30 cellular contexts compared by ENCODE assay signal in the genomic region with DNA sequence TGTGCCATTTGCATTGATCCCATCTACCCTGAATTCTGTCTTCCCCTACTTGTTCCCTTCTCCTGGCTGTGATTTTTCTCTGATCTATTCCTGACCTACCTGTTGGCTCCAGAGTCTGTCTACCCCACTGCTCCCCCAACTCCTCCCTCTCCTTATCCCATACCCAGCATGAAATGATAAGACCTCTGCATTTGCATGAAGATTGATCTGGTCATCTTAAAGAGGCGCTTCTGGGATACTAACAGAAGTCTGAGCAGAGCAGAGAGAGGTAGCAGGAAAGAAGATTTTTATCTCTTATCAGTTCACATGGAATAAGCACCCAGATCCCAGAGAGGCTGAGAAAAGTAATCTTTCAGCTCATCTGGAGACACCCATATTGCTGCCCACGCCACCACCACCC. TPM values are rescaled to one million over a fixed set of nuclear protein-coding genes. Genes with fewer than 3 reads are reported as not detected.
"Had no signal": no experiment of that assay in that cellular context is flagged by ENCODE, and none has a peak within 500 bp of the region (broad histone marks: within the 10 kb centered on the region; RNA-seq: fewer than 3 reads in every experiment).

No MANE protein-coding gene starts in this region.

- H3K4me1 Mint-ChIP-seq: immature natural killer cell; memory B cell; naive B cell; stimulated activated naive B cell treated with anti-CD40 and anti-IgM and Interleukin-4, amounts not matched to agents 10 μg/mL and 1 μg/mL and 100 μg/mL, for 72 hours had no signal

- H3K27ac Mint-ChIP-seq: dendritic cell treated with granulocyte-macrophage colony-stimulating factor and Interleukin-4, amounts not matched to agents 40 ng/mL and 50 ng/mL, for 4 days; memory B cell; mesothelial cell of epicardium; natural killer cell treated with Interleukin-12 subunit alpha and Interleukin-12 subunit beta and Interleukin-15 and Interleukin-18, amount 100 ng/mL, for 72 hours; stimulated activated naive B cell treated with anti-CD40 and anti-IgM and Interleukin-4, amounts not matched to agents 10 μg/mL and 1 μg/mL and 100 μg/mL, for 72 hours; stimulated activated naive CD8-positive, alpha-beta T cell treated with anti-CD3 and anti-CD28 coated beads, Interleukin-15, Interleukin-2, amounts not matched to agents 100 ng/mL and 50 ng/mL, for 24 hours had no signal

- H3K27ac ChIP-seq: colonic mucosa, esophagus squamous epithelium, left ventricle myocardium inferior, lower lobe of right lung, ovary, psoas muscle, skin epidermis, spleen, thoracic aorta, transverse colon, upper lobe of right lung, uterus had no signal

- H3K36me3 Mint-ChIP-seq: natural killer cell treated with Interleukin-12 subunit alpha and Interleukin-12 subunit beta and Interleukin-15 and Interleukin-18, amount 100 ng/mL, for 72 hours had no signal

- H3K36me3 ChIP-seq: colonic mucosa, ovary, transverse colon, uterus had no signal

- H3K9me3 Mint-ChIP-seq: dendritic cell treated with granulocyte-macrophage colony-stimulating factor and Interleukin-4, amounts not matched to agents 40 ng/mL and 50 ng/mL, for 4 days; immature natural killer cell; memory B cell; mesothelial cell of epicardium; naive B cell; natural killer cell treated with Interleukin-12 subunit alpha and Interleukin-12 subunit beta and Interleukin-15 and Interleukin-18, amount 100 ng/mL, for 72 hours; stimulated activated naive B cell treated with anti-CD40 and anti-IgM and Interleukin-4, amounts not matched to agents 10 μg/mL and 1 μg/mL and 100 μg/mL, for 72 hours; stimulated activated naive CD8-positive, alpha-beta T cell treated with anti-CD3 and anti-CD28 coated beads, Interleukin-15, Interleukin-2, amounts not matched to agents 100 ng/mL and 50 ng/mL, for 24 hours had no signal

- H3K27me3 ChIP-seq: colonic mucosa, esophagus squamous epithelium, ovary, spleen, transverse colon, upper lobe of right lung, uterus had no signal

- H3K27me3 Mint-ChIP-seq: dendritic cell treated with granulocyte-macrophage colony-stimulating factor and Interleukin-4, amounts not matched to agents 40 ng/mL and 50 ng/mL, for 4 days; memory B cell; naive B cell; natural killer cell treated with Interleukin-12 subunit alpha and Interleukin-12 subunit beta and Interleukin-15 and Interleukin-18, amount 100 ng/mL, for 72 hours; stimulated activated naive B cell treated with anti-CD40 and anti-IgM and Interleukin-4, amounts not matched to agents 10 μg/mL and 1 μg/mL and 100 μg/mL, for 72 hours; stimulated activated naive CD8-positive, alpha-beta T cell treated with anti-CD3 and anti-CD28 coated beads, Interleukin-15, Interleukin-2, amounts not matched to agents 100 ng/mL and 50 ng/mL, for 24 hours had no signal

- H3K4me1 ChIP-seq: colonic mucosa, esophagus squamous epithelium, left ventricle myocardium inferior, psoas muscle, transverse colon, upper lobe of right lung, uterus had no signal

- H3K4me3 Mint-ChIP-seq: dendritic cell treated with granulocyte-macrophage colony-stimulating factor and Interleukin-4, amounts not matched to agents 40 ng/mL and 50 ng/mL, for 4 days; immature natural killer cell; memory B cell; mesothelial cell of epicardium; naive B cell; natural killer cell treated with Interleukin-12 subunit alpha and Interleukin-12 subunit beta and Interleukin-15 and Interleukin-18, amount 100 ng/mL, for 72 hours; stimulated activated naive B cell treated with anti-CD40 and anti-IgM and Interleukin-4, amounts not matched to agents 10 μg/mL and 1 μg/mL and 100 μg/mL, for 72 hours; stimulated activated naive CD8-positive, alpha-beta T cell treated with anti-CD3 and anti-CD28 coated beads, Interleukin-15, Interleukin-2, amounts not matched to agents 100 ng/mL and 50 ng/mL, for 24 hours had no signal

- H3K4me3 ChIP-seq: colonic mucosa, esophagus squamous epithelium, left ventricle myocardium inferior, lower lobe of right lung, mucosa of descending colon, ovary, psoas muscle, skin epidermis, spleen, thoracic aorta, transverse colon, upper lobe of right lung, uterus had no signal

- H3K9me3 ChIP-seq: colonic mucosa, esophagus squamous epithelium, left ventricle myocardium inferior, lower lobe of right lung, mucosa of descending colon, ovary, psoas muscle, spleen, thoracic aorta, transverse colon, upper lobe of right lung, uterus had no signal

- DNase-seq: colonic mucosa; effector CD8-positive, alpha-beta T cell; erythroblast; esophagus squamous epithelium; foreskin melanocyte; immature natural killer cell; islet precursor cell; kidney glomerular epithelial cell; left colon; left ventricle myocardium inferior; mucosa of descending colon; naive B cell; ovary; psoas muscle; right cardiac atrium; spleen; stimulated activated CD4-positive, alpha-beta T cell treated with anti-CD3 and anti-CD28 coated beads, Interleukin-15, amount 100 ng/mL, for 24 hours; stimulated activated CD4-positive, alpha-beta T cell treated with anti-CD3 and anti-CD28 coated beads, Interleukin-2, amount 100 ng/mL, for 48 hours; stimulated activated naive B cell treated with anti-CD40 and anti-IgM and Interleukin-4, amounts not matched to agents 10 μg/mL and 1 μg/mL and 100 μg/mL, for 72 hours; transverse colon; uterus had no signal

RNA-seq across cellular contexts. Expression of a gene that starts 51.0 kb away (rescaled TPM):
- total RNA-seq: left ventricle myocardium inferior, psoas muscle, transverse colon, upper lobe of right lung had no signal
